Comparison of ENCODE assay signal across 13 cellular contexts in the genomic region with DNA sequence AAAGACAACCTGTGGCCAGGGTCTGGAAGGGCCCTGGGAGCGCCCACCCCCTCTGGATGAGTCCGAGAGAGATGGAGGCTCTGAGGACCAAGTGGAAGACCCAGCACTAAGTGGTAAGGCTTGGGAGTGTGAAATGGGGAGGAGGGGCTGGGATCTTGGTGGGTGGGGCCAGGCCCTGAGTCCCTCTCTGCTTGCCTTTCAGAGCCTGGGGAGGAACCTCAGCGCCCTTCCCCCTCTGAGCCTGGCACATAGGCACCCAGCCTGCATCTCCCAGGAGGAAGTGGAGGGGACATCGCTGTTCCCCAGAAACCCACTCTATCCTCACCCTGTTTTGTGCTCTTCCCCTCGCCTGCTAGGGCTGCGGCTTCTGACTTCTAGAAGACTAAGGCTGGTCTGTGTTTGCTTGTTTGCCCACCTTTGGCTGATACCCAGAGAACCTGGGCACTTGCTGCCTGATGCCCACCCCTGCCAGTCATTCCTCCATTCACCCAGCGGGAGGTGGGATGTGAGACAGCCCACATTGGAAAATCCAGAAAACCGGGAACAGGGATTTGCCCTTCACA. TPM values are rescaled to one million over a fixed set of nuclear protein-coding genes. Genes with fewer than 3 reads are reported as not detected.
DNase-seq lines count a peak whose midpoint lies in the region; ATAC-seq, FAIRE-seq and TF ChIP-seq lines count a peak whose summit lies in the region.
"Had no signal": no experiment of that assay in that cellular context is flagged by ENCODE, and none has a peak within 500 bp of the region (broad histone marks: within the 10 kb centered on the region; RNA-seq: fewer than 3 reads in every experiment).

No MANE protein-coding gene starts in this region.

- no peak overlapping the region for H2AFZ ChIP-seq in HepG2 (ENCODE audit: low read length)
- no peak overlapping the region for H2AFZ ChIP-seq in smooth muscle cell (ENCODE audit: low read depth)

- no peaks in the 10 kb centered on the region for H3K9me3 ChIP-seq in HepG2 (ENCODE audit: low read length)
- H3K9me3 ChIP-seq in right lobe of liver: no peaks in the 10 kb centered on the region
- H3K9me3 ChIP-seq in WERI-Rb-1 (ENCODE audit: severe bottlenecking): no peaks in the 10 kb centered on the region
- H3K9me3 ChIP-seq in smooth muscle cell (replicated peaks; ENCODE audit: low read depth): no peaks in the 10 kb centered on the region

- 58% methylated on average over 8 of the region's 8 CpGs for WGBS in HepG2 (ENCODE audit: low lambda C conversion rate)
- 100% methylated on average over 1 of the region's 8 CpGs for WGBS in right lobe of liver (ENCODE audit: insufficient coverage, low coverage, low lambda C conversion rate, missing lambda C conversion rate)
- WGBS in smooth muscle cell (ENCODE audit: low lambda C conversion rate): 91% methylated on average over 8 of the region's 8 CpGs

- TF ChIP-seq RAD21 in HepG2 (CRISPR knock-in tag; IDR thresholded peaks at IDR 0.05): no peak

- no peaks in the 10 kb centered on the region for H3F3A ChIP-seq in smooth muscle cell (ENCODE audit: low read depth)

- POLR2A ChIA-PET in HepG2 (lab: Yijun Ruan, JAX): interaction anchor here (0.9 to 2.6 kb wide), 4 partner anchors 12 to 104 kb away, joined by 3 to 7 read pairs (median 4); a partner anchor contains a TSS

- H3K27me3 ChIP-seq in HepG2 (ENCODE audit: control insufficient read depth in 1 of 2, insufficient read depth in 2 of 2, low read length in 2 of 2) (peaks cover 3 to 26% of the 10 kb centered on the region in 2 experiments; a peak in 3 of 5 replicates), right lobe of liver (no peaks in the 10 kb centered on the region), WERI-Rb-1 (ENCODE audit: insufficient read depth, low read depth, severe bottlenecking) (no peaks in the 10 kb centered on the region), smooth muscle cell (ENCODE audit: low read depth) (peaks cover 17% of the 10 kb centered on the region)

- H3K27ac ChIP-seq in HepG2 (ENCODE audit: extremely low read length, insufficient read depth, low read length): no peak overlapping the region
- H3K27ac ChIP-seq in right lobe of liver: no peak overlapping the region
- no peak overlapping the region for H3K27ac ChIP-seq in WERI-Rb-1
- no peak overlapping the region for H3K27ac ChIP-seq in smooth muscle cell (ENCODE audit: low read depth)

- peak overlapping the region in 1 of 3 experiments; percentile 87; a peak in 1 of 6 replicates for H3K4me3 ChIP-seq in HepG2 (replicated peaks in 1 of 3; ENCODE audit: insufficient read depth in 1 of 3, low read depth in 2 of 3, low read length in 3 of 3)
- H3K4me3 ChIP-seq in right lobe of liver: no peak overlapping the region
- H3K4me3 ChIP-seq in WERI-Rb-1 (ENCODE audit: low read depth, low read length): no peak overlapping the region
- no peak overlapping the region for H3K4me3 ChIP-seq in smooth muscle cell

- no peak for FAIRE-seq in HepG2 (lab: Jason Lieb, UNC)
- FAIRE-seq: TTC549 had no signal

- H3K9ac ChIP-seq in HepG2 (ENCODE audit: insufficient read depth, low read depth, low read length): peak overlapping the region; percentile 89; the same call in 1 of the 2 replicates
- H3K9ac ChIP-seq in smooth muscle cell (ENCODE audit: low read depth): no peak overlapping the region

- TF ChIP-seq POLR2A in HepG2 (IDR thresholded peaks at IDR 0.05; ENCODE audit: insufficient read depth in 1 of 2, low read depth in 2 of 2, low read length in 2 of 2) (no peak), right lobe of liver (IDR thresholded peaks at IDR 0.05) (no peak)

- peak overlapping the region; percentile 43 to 95 (median 89) for H3K4me3 Mint-ChIP-seq in naive B cell

- H3K36me3 ChIP-seq in HepG2 (replicated peaks in 1 of 2; ENCODE audit: control insufficient read depth in 1 of 2, insufficient read depth in 2 of 2, low read length in 2 of 2) (no peaks in the 10 kb centered on the region; a peak in 1 of 5 replicates), right lobe of liver (no peaks in the 10 kb centered on the region), WERI-Rb-1 (peaks cover 20% of the 10 kb centered on the region), smooth muscle cell (ENCODE audit: low read depth) (no peaks in the 10 kb centered on the region)

- no peak for ATAC-seq in HepG2
- ATAC-seq in right lobe of liver: no peak
- no peak for ATAC-seq in naive B cell (ENCODE audit: low read depth in 2 of 2)
- ATAC-seq in HG03457 (IDR thresholded peaks at IDR 0.05; ENCODE audit: unreplicated experiment): no peak

- DNase-seq in HepG2 (ENCODE audit: low spot score): no peak
- no peak for DNase-seq in right lobe of liver
- DNase-seq in WERI-Rb-1: peak; percentile 51
- DNase-seq in naive B cell: no peak
- DNase-seq in smooth muscle cell (lab: John Stamatoyannopoulos, UW; ENCODE audit: unreplicated experiment): no peak
- DNase-seq in GOT3 (lab: John Stamatoyannopoulos, UW): no peak
- no peak for DNase-seq in MV-4-11 (lab: John Stamatoyannopoulos, UW)
- DNase-seq: activated naive CD4-positive, alpha-beta T cell treated with Interleukin-2 at 50 U/mL for 16 hours; C1 segment of cervical spinal cord; cortex of kidney had no signal

- CTCF ChIA-PET in HepG2 (lab: Yijun Ruan, JAX; ENCODE audit: low intra/inter-chr PET ratio, low total read pairs): interaction anchor here (2.8 to 5.6 kb wide), 2 partner anchors 13 to 18 kb away, joined by 12 to 70 read pairs; no protein-coding TSS in a partner anchor

- H3K9me3 Mint-ChIP-seq in naive B cell: no peaks in the 10 kb centered on the region

- intact Hi-C loops in HepG2 (cut with micrococcal nuclease; ENCODE audit: unreplicated experiment): no loop called here
- intact Hi-C loops in right lobe of liver (cut with DNase I): loop anchor here in 1 of 2 donors (10.0 kb wide), 1 partner anchor 109 kb away; no protein-coding TSS in a partner anchor

- TF ChIP-seq CTCF in HepG2 (CRISPR knock-in tag; IDR thresholded peaks at IDR 0.05) (no peak), right lobe of liver (IDR thresholded peaks at IDR 0.05) (no peak), WERI-Rb-1 (IDR thresholded peaks at IDR 0.05; ENCODE audit: low read depth, low read length) (no peak), smooth muscle cell (IDR thresholded peaks at IDR 0.05; ENCODE audit: borderline replicate concordance, insufficient read depth, poor library complexity, severe bottlenecking) (no peak)

- in situ Hi-C loops in HepG2 (cut with HindIII; ENCODE audit: extremely low pct_ligation_motif_present, low pct_unique_long_range_greater_than_20kb): no loop called here

- H3K4me1 Mint-ChIP-seq in naive B cell: peaks cover 48 to 58% (median 57%) of the 10 kb centered on the region in 3 donors

- no peaks in the 10 kb centered on the region for H3K36me3 Mint-ChIP-seq in naive B cell

- TF ChIP-seq EP300 in HepG2 (IDR thresholded peaks at IDR 0.05; ENCODE audit: low read depth in 2 of 2, low read length in 2 of 2) (no peak), HepG2 (CRISPR knock-in tag; IDR thresholded peaks at IDR 0.05; ENCODE audit: borderline replicate concordance) (no peak)

- H3K79me2 ChIP-seq in HepG2 (ENCODE audit: insufficient read depth, low read length) (peaks cover 29% of the 10 kb centered on the region), smooth muscle cell (ENCODE audit: low read depth) (peaks cover 34% of the 10 kb centered on the region)

- no peaks in the 10 kb centered on the region for H4K20me1 ChIP-seq in HepG2 (ENCODE audit: insufficient read depth, low read length)
- H4K20me1 ChIP-seq in smooth muscle cell (ENCODE audit: low read depth): peaks cover 19% of the 10 kb centered on the region

- H3K4me2 ChIP-seq in HepG2 (ENCODE audit: low read depth, low read length) (peak overlapping the region; percentile 99), smooth muscle cell (no peak overlapping the region)

- H3K27ac Mint-ChIP-seq in naive B cell: peak overlapping the region in 5 of 6 donors; percentile 7 to 96 (median 84)

- peaks cover 0 to 16% (median 15%) of the 10 kb centered on the region in 3 donors for H3K27me3 Mint-ChIP-seq in naive B cell

- peaks cover 86% of the 10 kb centered on the region for H3K4me1 ChIP-seq in HepG2 (ENCODE audit: insufficient read depth, low read length)
- peaks cover 0 to 17% (median 7%) of the 10 kb centered on the region in 4 donors for H3K4me1 ChIP-seq in right lobe of liver
- peaks cover 13% of the 10 kb centered on the region for H3K4me1 ChIP-seq in smooth muscle cell (ENCODE audit: low read depth)

- no TSS peak for BruUV-seq in HepG2 (replicated peaks; lab: Mats Ljungman, UMichigan)

RNA-seq across cellular contexts. Expression of a gene that starts 1.2 kb away (rescaled TPM):
- total RNA-seq in HepG2 (2016; rRNA removed; fragmentation: Illumina TruSeq; extraction: Trizol) (17.2 and 34.6 TPM in 2 replicates), right lobe of liver (10 to 100 TPM; 24.3 to 49.8 (median 28.0) TPM), smooth muscle cell (33.7 and 37.5 TPM in 2 replicates)
- 10.9 and 18.7 TPM in 2 replicates for total RNA-seq in HepG2 (2016; cell fraction: cytosol; rRNA removed; fragmentation: Illumina TruSeq; extraction: Trizol; ENCODE audit: low read depth)
- 16.7 and 36.4 TPM in 2 replicates for total RNA-seq in HepG2 (2016; cell fraction: insoluble cytoplasmic fraction; rRNA removed; fragmentation: Illumina TruSeq; extraction: Trizol)
- 28.2 and 28.3 TPM in 2 replicates for total RNA-seq in HepG2 (2016; cell fraction: membrane; rRNA removed; fragmentation: Illumina TruSeq; extraction: Trizol)
- 38.6 and 39.3 TPM in 2 replicates for total RNA-seq in HepG2 (2016; cell fraction: nucleus; rRNA removed; fragmentation: Illumina TruSeq; extraction: Trizol)
- polyA plus RNA-seq in HepG2 (2011; rRNA removed) (100 and 114 TPM in 2 replicates), naive B cell (ENCODE audit: low read depth in 6 of 6) (10 to 100 TPM; 30.7 to 53.7 (median 42.0) TPM), smooth muscle cell (53.3 and 61.8 TPM in 2 replicates)
- 87.6 and 94.1 TPM in 2 replicates for polyA plus RNA-seq in HepG2 (2011; cell fraction: cytosol; rRNA removed)
- 583 and 640 TPM in 2 replicates for polyA plus RNA-seq in HepG2 (2011; cell fraction: nucleus; rRNA removed)
- polyA plus RNA-seq in HepG2 (2012): 57.3 and 69.8 TPM in 2 replicates
- polyA plus RNA-seq in HepG2 (2016; cell fraction: cytosol; fragmentation: Illumina TruSeq; extraction: Trizol; ENCODE audit: low read depth): 16.8 and 21.4 TPM in 2 replicates
- polyA plus RNA-seq in HepG2 (2016; cell fraction: insoluble cytoplasmic fraction; fragmentation: Illumina TruSeq; extraction: Trizol; ENCODE audit: low read depth): 23.0 and 23.7 TPM in 2 replicates
- polyA plus RNA-seq in HepG2 (2016; cell fraction: membrane; fragmentation: Illumina TruSeq; extraction: Trizol; ENCODE audit: low read depth): 28.2 and 28.4 TPM in 2 replicates
- 96.9 and 102 TPM in 2 replicates for polyA plus RNA-seq in HepG2 (2016; cell fraction: nucleus; fragmentation: Illumina TruSeq; extraction: Trizol; ENCODE audit: insufficient read depth, low read depth)
- 98.5 and 179 TPM in 2 replicates for polyA minus RNA-seq in HepG2 (2011; rRNA and poly(A)+ RNA removed; ENCODE audit: low replicate concordance)
- polyA minus RNA-seq in HepG2 (2011; cell fraction: cytosol; rRNA and poly(A)+ RNA removed): 38.4 and 57.6 TPM in 2 replicates
- polyA minus RNA-seq in HepG2 (2011; cell fraction: nucleus; rRNA and poly(A)+ RNA removed): 71.6 and 80.1 TPM in 2 replicates

RNA-seq across cellular contexts. Expression of a gene that starts 8.9 kb away (rescaled TPM):
- total RNA-seq in HepG2 (2016; rRNA removed; fragmentation: Illumina TruSeq; extraction: Trizol) (not detected in 2 replicates), right lobe of liver (under 1 TPM in 1 of 6 experiments, not detected in 5; 0.46 TPM), smooth muscle cell (1.7 TPM in 1 of 2 replicates, not detected in the other)
- total RNA-seq in HepG2 (2016; cell fraction: cytosol; rRNA removed; fragmentation: Illumina TruSeq; extraction: Trizol; ENCODE audit: low read depth): not detected in 2 replicates
- total RNA-seq in HepG2 (2016; cell fraction: insoluble cytoplasmic fraction; rRNA removed; fragmentation: Illumina TruSeq; extraction: Trizol): not detected in 2 replicates
- not detected in 2 replicates for total RNA-seq in HepG2 (2016; cell fraction: membrane; rRNA removed; fragmentation: Illumina TruSeq; extraction: Trizol)
- total RNA-seq in HepG2 (2016; cell fraction: nucleus; rRNA removed; fragmentation: Illumina TruSeq; extraction: Trizol): not detected in 2 replicates
- polyA plus RNA-seq in HepG2 (2011; rRNA removed) (0.08 and 0.18 TPM in 2 replicates), naive B cell (ENCODE audit: low read depth in 6 of 6) (under 1 TPM in 1 of 6 donors, not detected in 5; 0.12 TPM), smooth muscle cell (not detected in 2 replicates)
- 0.04 and 0.05 TPM in 2 replicates for polyA plus RNA-seq in HepG2 (2011; cell fraction: cytosol; rRNA removed)
- not detected in 2 replicates for polyA plus RNA-seq in HepG2 (2011; cell fraction: nucleus; rRNA removed)
- not detected in 2 replicates for polyA plus RNA-seq in HepG2 (2012)
- not detected in 2 replicates for polyA plus RNA-seq in HepG2 (2016; cell fraction: cytosol; fragmentation: Illumina TruSeq; extraction: Trizol; ENCODE audit: low read depth)
- not detected in 2 replicates for polyA plus RNA-seq in HepG2 (2016; cell fraction: insoluble cytoplasmic fraction; fragmentation: Illumina TruSeq; extraction: Trizol; ENCODE audit: low read depth)
- polyA plus RNA-seq in HepG2 (2016; cell fraction: membrane; fragmentation: Illumina TruSeq; extraction: Trizol; ENCODE audit: low read depth): not detected in 2 replicates
- polyA plus RNA-seq in HepG2 (2016; cell fraction: nucleus; fragmentation: Illumina TruSeq; extraction: Trizol; ENCODE audit: insufficient read depth, low read depth): not detected in 2 replicates
- polyA minus RNA-seq in HepG2 (2011; rRNA and poly(A)+ RNA removed; ENCODE audit: low replicate concordance): not detected in 2 replicates
- not detected in 2 replicates for polyA minus RNA-seq in HepG2 (2011; cell fraction: cytosol; rRNA and poly(A)+ RNA removed)
- not detected in 2 replicates for polyA minus RNA-seq in HepG2 (2011; cell fraction: nucleus; rRNA and poly(A)+ RNA removed)

RNA-seq across cellular contexts. Expression of a gene that starts 28.0 kb away (rescaled TPM):
- total RNA-seq in HepG2 (2016; rRNA removed; fragmentation: Illumina TruSeq; extraction: Trizol) (not detected in 2 replicates), right lobe of liver (not detected), smooth muscle cell (not detected in 2 replicates)
- not detected in 2 replicates for total RNA-seq in HepG2 (2016; cell fraction: cytosol; rRNA removed; fragmentation: Illumina TruSeq; extraction: Trizol; ENCODE audit: low read depth)
- not detected in 2 replicates for total RNA-seq in HepG2 (2016; cell fraction: insoluble cytoplasmic fraction; rRNA removed; fragmentation: Illumina TruSeq; extraction: Trizol)
- total RNA-seq in HepG2 (2016; cell fraction: membrane; rRNA removed; fragmentation: Illumina TruSeq; extraction: Trizol): not detected in 2 replicates
- total RNA-seq in HepG2 (2016; cell fraction: nucleus; rRNA removed; fragmentation: Illumina TruSeq; extraction: Trizol): not detected in 2 replicates
- polyA plus RNA-seq in HepG2 (2011; rRNA removed) (not detected in 2 replicates), naive B cell (ENCODE audit: low read depth in 6 of 6) (under 1 TPM in 1 of 6 donors, not detected in 5; 0.09 TPM), smooth muscle cell (0.19 and 0.25 TPM in 2 replicates)
- polyA plus RNA-seq in HepG2 (2011; cell fraction: cytosol; rRNA removed): not detected in 2 replicates
- not detected in 2 replicates for polyA plus RNA-seq in HepG2 (2011; cell fraction: nucleus; rRNA removed)
- not detected in 2 replicates for polyA plus RNA-seq in HepG2 (2012)
- polyA plus RNA-seq in HepG2 (2016; cell fraction: cytosol; fragmentation: Illumina TruSeq; extraction: Trizol; ENCODE audit: low read depth): not detected in 2 replicates
- not detected in 2 replicates for polyA plus RNA-seq in HepG2 (2016; cell fraction: insoluble cytoplasmic fraction; fragmentation: Illumina TruSeq; extraction: Trizol; ENCODE audit: low read depth)
- not detected in 2 replicates for polyA plus RNA-seq in HepG2 (2016; cell fraction: membrane; fragmentation: Illumina TruSeq; extraction: Trizol; ENCODE audit: low read depth)
- polyA plus RNA-seq in HepG2 (2016; cell fraction: nucleus; fragmentation: Illumina TruSeq; extraction: Trizol; ENCODE audit: insufficient read depth, low read depth): not detected in 2 replicates
- polyA minus RNA-seq in HepG2 (2011; rRNA and poly(A)+ RNA removed; ENCODE audit: low replicate concordance): not detected in 2 replicates
- polyA minus RNA-seq in HepG2 (2011; cell fraction: cytosol; rRNA and poly(A)+ RNA removed): not detected in 2 replicates
- not detected in 2 replicates for polyA minus RNA-seq in HepG2 (2011; cell fraction: nucleus; rRNA and poly(A)+ RNA removed)
- total RNA-seq: posterior vena cava had no signal

RNA-seq across cellular contexts. Expression of a gene that starts 29.5 kb away (rescaled TPM):
- total RNA-seq in HepG2 (2016; rRNA removed; fragmentation: Illumina TruSeq; extraction: Trizol) (0.14 and 0.24 TPM in 2 replicates), right lobe of liver (1 to 10 TPM in 4 of 6 experiments, under 1 TPM in 2; 0.49 to 4.3 (median 1.1) TPM), smooth muscle cell (1.1 TPM in 1 of 2 replicates, not detected in the other)
- not detected in 2 replicates for total RNA-seq in HepG2 (2016; cell fraction: cytosol; rRNA removed; fragmentation: Illumina TruSeq; extraction: Trizol; ENCODE audit: low read depth)
- total RNA-seq in HepG2 (2016; cell fraction: insoluble cytoplasmic fraction; rRNA removed; fragmentation: Illumina TruSeq; extraction: Trizol): 0.26 TPM in 1 of 2 replicates, not detected in the other
- 0.06 TPM in 1 of 2 replicates, not detected in the other for total RNA-seq in HepG2 (2016; cell fraction: membrane; rRNA removed; fragmentation: Illumina TruSeq; extraction: Trizol)
- 0.56 and 0.84 TPM in 2 replicates for total RNA-seq in HepG2 (2016; cell fraction: nucleus; rRNA removed; fragmentation: Illumina TruSeq; extraction: Trizol)
- polyA plus RNA-seq in HepG2 (2011; rRNA removed) (0.65 and 0.84 TPM in 2 replicates), naive B cell (ENCODE audit: low read depth in 6 of 6) (under 1 TPM in 3 of 6 donors, not detected in 3; 0.12 to 0.25 (median 0.24) TPM), smooth muscle cell (0.41 and 0.69 TPM in 2 replicates)
- 0.15 and 0.35 TPM in 2 replicates for polyA plus RNA-seq in HepG2 (2011; cell fraction: cytosol; rRNA removed)
- 6.0 and 8.8 TPM in 2 replicates for polyA plus RNA-seq in HepG2 (2011; cell fraction: nucleus; rRNA removed)
- 0.43 and 2.1 TPM in 2 replicates for polyA plus RNA-seq in HepG2 (2012)
- polyA plus RNA-seq in HepG2 (2016; cell fraction: cytosol; fragmentation: Illumina TruSeq; extraction: Trizol; ENCODE audit: low read depth): not detected in 2 replicates
- polyA plus RNA-seq in HepG2 (2016; cell fraction: insoluble cytoplasmic fraction; fragmentation: Illumina TruSeq; extraction: Trizol; ENCODE audit: low read depth): 0.19 TPM in 1 of 2 replicates, not detected in the other
- polyA plus RNA-seq in HepG2 (2016; cell fraction: membrane; fragmentation: Illumina TruSeq; extraction: Trizol; ENCODE audit: low read depth): not detected in 2 replicates
- 0.51 and 0.85 TPM in 2 replicates for polyA plus RNA-seq in HepG2 (2016; cell fraction: nucleus; fragmentation: Illumina TruSeq; extraction: Trizol; ENCODE audit: insufficient read depth, low read depth)
- polyA minus RNA-seq in HepG2 (2011; rRNA and poly(A)+ RNA removed; ENCODE audit: low replicate concordance): 2.2 and 2.6 TPM in 2 replicates
- not detected in 2 replicates for polyA minus RNA-seq in HepG2 (2011; cell fraction: cytosol; rRNA and poly(A)+ RNA removed)
- polyA minus RNA-seq in HepG2 (2011; cell fraction: nucleus; rRNA and poly(A)+ RNA removed): 3.0 and 4.0 TPM in 2 replicates

RNA-seq across cellular contexts. Expression of a gene that starts 32.6 kb away (rescaled TPM):
- total RNA-seq in HepG2 (2016; rRNA removed; fragmentation: Illumina TruSeq; extraction: Trizol) (not detected in 2 replicates), right lobe of liver (under 1 TPM in 2 of 6 experiments, not detected in 4; 0.37 TPM), smooth muscle cell (not detected in 2 replicates)
- total RNA-seq in HepG2 (2016; cell fraction: cytosol; rRNA removed; fragmentation: Illumina TruSeq; extraction: Trizol; ENCODE audit: low read depth): not detected in 2 replicates
- total RNA-seq in HepG2 (2016; cell fraction: insoluble cytoplasmic fraction; rRNA removed; fragmentation: Illumina TruSeq; extraction: Trizol): not detected in 2 replicates
- total RNA-seq in HepG2 (2016; cell fraction: membrane; rRNA removed; fragmentation: Illumina TruSeq; extraction: Trizol): 0.17 TPM in 1 of 2 replicates, not detected in the other
- total RNA-seq in HepG2 (2016; cell fraction: nucleus; rRNA removed; fragmentation: Illumina TruSeq; extraction: Trizol): not detected in 2 replicates
- polyA plus RNA-seq in HepG2 (2011; rRNA removed) (0.22 and 0.25 TPM in 2 replicates), naive B cell (ENCODE audit: low read depth in 6 of 6) (not detected), smooth muscle cell (0.23 and 1.3 TPM in 2 replicates)
- polyA plus RNA-seq in HepG2 (2011; cell fraction: cytosol; rRNA removed): 0.08 and 0.13 TPM in 2 replicates
- polyA plus RNA-seq in HepG2 (2011; cell fraction: nucleus; rRNA removed): 0.56 and 0.71 TPM in 2 replicates
- polyA plus RNA-seq in HepG2 (2012): 0.31 TPM in 1 of 2 replicates, not detected in the other
- 0.11 TPM in 1 of 2 replicates, not detected in the other for polyA plus RNA-seq in HepG2 (2016; cell fraction: cytosol; fragmentation: Illumina TruSeq; extraction: Trizol; ENCODE audit: low read depth)
- polyA plus RNA-seq in HepG2 (2016; cell fraction: insoluble cytoplasmic fraction; fragmentation: Illumina TruSeq; extraction: Trizol; ENCODE audit: low read depth): not detected in 2 replicates
- 0.15 TPM in 1 of 2 replicates, not detected in the other for polyA plus RNA-seq in HepG2 (2016; cell fraction: membrane; fragmentation: Illumina TruSeq; extraction: Trizol; ENCODE audit: low read depth)
- not detected in 2 replicates for polyA plus RNA-seq in HepG2 (2016; cell fraction: nucleus; fragmentation: Illumina TruSeq; extraction: Trizol; ENCODE audit: insufficient read depth, low read depth)
- polyA minus RNA-seq in HepG2 (2011; rRNA and poly(A)+ RNA removed; ENCODE audit: low replicate concordance): not detected in 2 replicates
- not detected in 2 replicates for polyA minus RNA-seq in HepG2 (2011; cell fraction: cytosol; rRNA and poly(A)+ RNA removed)
- polyA minus RNA-seq in HepG2 (2011; cell fraction: nucleus; rRNA and poly(A)+ RNA removed): not detected in 2 replicates
